In the genomic region with DNA sequence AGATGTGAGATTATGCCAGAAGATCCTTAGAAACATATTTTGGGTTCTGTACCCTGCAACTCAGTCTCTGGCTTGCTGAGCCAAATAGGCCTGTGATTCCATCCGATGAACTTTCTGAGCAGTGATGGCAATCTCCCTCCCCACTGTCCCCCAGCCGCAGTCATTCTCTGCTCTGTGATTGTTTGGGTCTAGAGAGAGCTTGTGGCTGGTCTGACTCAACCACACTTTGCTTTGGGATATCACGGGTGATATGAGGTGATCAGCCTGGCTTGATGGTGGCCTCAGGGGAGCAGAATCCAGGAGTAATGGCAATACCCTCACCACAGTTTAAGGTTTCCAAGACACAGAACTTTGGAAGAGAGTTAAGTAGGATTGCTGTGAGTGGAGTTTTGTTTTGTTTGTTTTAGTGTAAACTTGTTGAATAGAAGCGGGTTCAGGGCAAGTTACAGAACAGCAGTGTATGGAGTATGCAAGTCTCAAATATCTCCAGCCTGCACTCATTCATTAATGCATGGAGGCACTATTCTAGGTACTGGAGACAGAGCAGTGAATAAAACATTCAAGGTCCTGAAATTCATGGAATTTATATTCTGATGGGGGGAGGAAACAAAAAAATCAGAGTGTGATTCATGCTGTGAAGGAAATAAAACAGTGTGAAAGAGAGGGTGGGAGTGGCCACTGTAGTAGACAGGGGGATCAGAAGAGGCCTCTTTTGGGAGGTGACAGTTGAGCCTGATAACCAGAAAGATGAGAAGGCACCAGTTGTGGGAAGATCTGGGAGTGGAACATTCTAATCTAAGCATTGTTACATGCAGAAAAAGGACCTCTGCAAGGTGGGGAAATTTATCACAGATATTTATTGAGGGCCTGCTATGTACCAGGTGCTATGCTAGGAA, we compare ENCODE assay signal across 1 cellular context.
TF ChIP-seq lines count a peak whose summit lies in the region.

No MANE protein-coding gene starts in this region.

TF ChIP-seq in K562, 482 proteins besides CTCF, POLR2A, EP300 and RAD21 (continued from another document):
- TF ChIP-seq, protein P1, sequence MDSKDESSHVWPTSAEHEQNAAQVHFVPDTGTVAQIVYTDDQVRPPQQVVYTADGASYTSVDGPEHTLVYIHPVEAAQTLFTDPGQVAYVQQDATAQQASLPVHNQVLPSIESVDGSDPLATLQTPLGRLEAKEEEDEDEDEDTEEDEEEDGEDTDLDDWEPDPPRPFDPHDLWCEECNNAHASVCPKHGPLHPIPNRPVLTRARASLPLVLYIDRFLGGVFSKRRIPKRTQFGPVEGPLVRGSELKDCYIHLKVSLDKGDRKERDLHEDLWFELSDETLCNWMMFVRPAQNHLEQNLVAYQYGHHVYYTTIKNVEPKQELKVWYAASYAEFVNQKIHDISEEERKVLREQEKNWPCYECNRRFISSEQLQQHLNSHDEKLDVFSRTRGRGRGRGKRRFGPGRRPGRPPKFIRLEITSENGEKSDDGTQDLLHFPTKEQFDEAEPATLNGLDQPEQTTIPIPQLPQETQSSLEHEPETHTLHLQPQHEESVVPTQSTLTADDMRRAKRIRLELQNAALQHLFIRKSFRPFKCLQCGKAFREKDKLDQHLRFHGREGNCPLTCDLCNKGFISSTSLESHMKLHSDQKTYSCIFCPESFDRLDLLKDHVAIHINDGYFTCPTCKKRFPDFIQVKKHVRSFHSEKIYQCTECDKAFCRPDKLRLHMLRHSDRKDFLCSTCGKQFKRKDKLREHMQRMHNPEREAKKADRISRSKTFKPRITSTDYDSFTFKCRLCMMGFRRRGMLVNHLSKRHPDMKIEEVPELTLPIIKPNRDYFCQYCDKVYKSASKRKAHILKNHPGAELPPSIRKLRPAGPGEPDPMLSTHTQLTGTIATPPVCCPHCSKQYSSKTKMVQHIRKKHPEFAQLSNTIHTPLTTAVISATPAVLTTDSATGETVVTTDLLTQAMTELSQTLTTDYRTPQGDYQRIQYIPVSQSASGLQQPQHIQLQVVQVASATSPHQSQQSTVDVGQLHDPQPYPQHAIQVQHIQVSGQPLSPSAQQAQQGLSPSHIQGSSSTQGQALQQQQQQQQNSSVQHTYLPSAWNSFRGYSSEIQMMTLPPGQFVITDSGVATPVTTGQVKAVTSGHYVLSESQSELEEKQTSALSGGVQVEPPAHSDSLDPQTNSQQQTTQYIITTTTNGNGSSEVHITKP (IDR thresholded peaks at IDR 0.05; ENCODE audit: partially characterized antibody) = peak; percentile 90
- TF ChIP-seq, protein P2, sequence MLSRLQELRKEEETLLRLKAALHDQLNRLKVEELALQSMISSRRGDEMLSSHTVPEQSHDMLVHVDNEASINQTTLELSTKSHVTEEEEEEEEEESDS (CRISPR knock-in tag; IDR thresholded peaks at IDR 0.05) = no peak
- TF ChIP-seq IFI16 (CRISPR knock-in tag; IDR thresholded peaks at IDR 0.05) = 0 out of 2 replicates have a peak, but pooled peaks have one; percentile 43
- TF ChIP-seq RBM39 (optimal IDR thresholded peaks at IDR 0.05; ENCODE audit: low read depth, low read length) = no peak
- TF ChIP-seq NR2C2 (CRISPR knock-in tag; IDR thresholded peaks at IDR 0.05) = no peak
- peak; percentile 30; the same call in 1 of the 2 replicates for TF ChIP-seq NR2C2 (tag; IDR thresholded peaks at IDR 0.05)
- no peak for TF ChIP-seq EP400 (IDR thresholded peaks at IDR 0.05)
- no peak for TF ChIP-seq BRCA1 (IDR thresholded peaks at IDR 0.05)
- TF ChIP-seq BRCA1 (CRISPR knock-in tag; IDR thresholded peaks at IDR 0.05) = no peak
- peak; percentile 58 for TF ChIP-seq ARID1B (IDR thresholded peaks at IDR 0.05)
- peak in 1 of 2 experiments; percentile 80; a peak in 2 of 4 replicates for TF ChIP-seq RCOR1 (IDR thresholded peaks at IDR 0.05; ENCODE audit: borderline replicate concordance in 1 of 2, low read depth in 2 of 2, low read length in 2 of 2)
- TF ChIP-seq, protein P3, sequence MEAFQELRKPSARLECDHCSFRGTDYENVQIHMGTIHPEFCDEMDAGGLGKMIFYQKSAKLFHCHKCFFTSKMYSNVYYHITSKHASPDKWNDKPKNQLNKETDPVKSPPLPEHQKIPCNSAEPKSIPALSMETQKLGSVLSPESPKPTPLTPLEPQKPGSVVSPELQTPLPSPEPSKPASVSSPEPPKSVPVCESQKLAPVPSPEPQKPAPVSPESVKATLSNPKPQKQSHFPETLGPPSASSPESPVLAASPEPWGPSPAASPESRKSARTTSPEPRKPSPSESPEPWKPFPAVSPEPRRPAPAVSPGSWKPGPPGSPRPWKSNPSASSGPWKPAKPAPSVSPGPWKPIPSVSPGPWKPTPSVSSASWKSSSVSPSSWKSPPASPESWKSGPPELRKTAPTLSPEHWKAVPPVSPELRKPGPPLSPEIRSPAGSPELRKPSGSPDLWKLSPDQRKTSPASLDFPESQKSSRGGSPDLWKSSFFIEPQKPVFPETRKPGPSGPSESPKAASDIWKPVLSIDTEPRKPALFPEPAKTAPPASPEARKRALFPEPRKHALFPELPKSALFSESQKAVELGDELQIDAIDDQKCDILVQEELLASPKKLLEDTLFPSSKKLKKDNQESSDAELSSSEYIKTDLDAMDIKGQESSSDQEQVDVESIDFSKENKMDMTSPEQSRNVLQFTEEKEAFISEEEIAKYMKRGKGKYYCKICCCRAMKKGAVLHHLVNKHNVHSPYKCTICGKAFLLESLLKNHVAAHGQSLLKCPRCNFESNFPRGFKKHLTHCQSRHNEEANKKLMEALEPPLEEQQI (IDR thresholded peaks at IDR 0.05) = no peak
- TF ChIP-seq, protein P4, sequence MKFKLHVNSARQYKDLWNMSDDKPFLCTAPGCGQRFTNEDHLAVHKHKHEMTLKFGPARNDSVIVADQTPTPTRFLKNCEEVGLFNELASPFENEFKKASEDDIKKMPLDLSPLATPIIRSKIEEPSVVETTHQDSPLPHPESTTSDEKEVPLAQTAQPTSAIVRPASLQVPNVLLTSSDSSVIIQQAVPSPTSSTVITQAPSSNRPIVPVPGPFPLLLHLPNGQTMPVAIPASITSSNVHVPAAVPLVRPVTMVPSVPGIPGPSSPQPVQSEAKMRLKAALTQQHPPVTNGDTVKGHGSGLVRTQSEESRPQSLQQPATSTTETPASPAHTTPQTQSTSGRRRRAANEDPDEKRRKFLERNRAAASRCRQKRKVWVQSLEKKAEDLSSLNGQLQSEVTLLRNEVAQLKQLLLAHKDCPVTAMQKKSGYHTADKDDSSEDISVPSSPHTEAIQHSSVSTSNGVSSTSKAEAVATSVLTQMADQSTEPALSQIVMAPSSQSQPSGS (CRISPR knock-in tag; IDR thresholded peaks at IDR 0.05) = no peak
- no peak for TF ChIP-seq FOXA3 (CRISPR knock-in tag; conservative IDR thresholded peaks at IDR 0.05 in 1 of 2, IDR thresholded peaks at IDR 0.05 in 1 of 2)
- no peak for TF ChIP-seq ZC3H8 (IDR thresholded peaks at IDR 0.05)
- peak; percentile 57; the same call in 1 of the 2 replicates for TF ChIP-seq SOX6 (IDR thresholded peaks at IDR 0.05)
- no peak for TF ChIP-seq RBM17 (IDR thresholded peaks at IDR 0.05; ENCODE audit: borderline replicate concordance, low read depth, low read length)
- 0 out of 2 replicates have a peak, but pooled peaks have one; percentile 15 for TF ChIP-seq DPF2 (IDR thresholded peaks at IDR 0.05)
- TF ChIP-seq, protein P5, sequence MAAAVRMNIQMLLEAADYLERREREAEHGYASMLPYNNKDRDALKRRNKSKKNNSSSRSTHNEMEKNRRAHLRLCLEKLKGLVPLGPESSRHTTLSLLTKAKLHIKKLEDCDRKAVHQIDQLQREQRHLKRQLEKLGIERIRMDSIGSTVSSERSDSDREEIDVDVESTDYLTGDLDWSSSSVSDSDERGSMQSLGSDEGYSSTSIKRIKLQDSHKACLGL (CRISPR knock-in tag; IDR thresholded peaks at IDR 0.05; ENCODE audit: borderline replicate concordance, poor library complexity, severe bottlenecking) = no peak
